8 cellular contexts compared by ENCODE assay signal in the genomic region with DNA sequence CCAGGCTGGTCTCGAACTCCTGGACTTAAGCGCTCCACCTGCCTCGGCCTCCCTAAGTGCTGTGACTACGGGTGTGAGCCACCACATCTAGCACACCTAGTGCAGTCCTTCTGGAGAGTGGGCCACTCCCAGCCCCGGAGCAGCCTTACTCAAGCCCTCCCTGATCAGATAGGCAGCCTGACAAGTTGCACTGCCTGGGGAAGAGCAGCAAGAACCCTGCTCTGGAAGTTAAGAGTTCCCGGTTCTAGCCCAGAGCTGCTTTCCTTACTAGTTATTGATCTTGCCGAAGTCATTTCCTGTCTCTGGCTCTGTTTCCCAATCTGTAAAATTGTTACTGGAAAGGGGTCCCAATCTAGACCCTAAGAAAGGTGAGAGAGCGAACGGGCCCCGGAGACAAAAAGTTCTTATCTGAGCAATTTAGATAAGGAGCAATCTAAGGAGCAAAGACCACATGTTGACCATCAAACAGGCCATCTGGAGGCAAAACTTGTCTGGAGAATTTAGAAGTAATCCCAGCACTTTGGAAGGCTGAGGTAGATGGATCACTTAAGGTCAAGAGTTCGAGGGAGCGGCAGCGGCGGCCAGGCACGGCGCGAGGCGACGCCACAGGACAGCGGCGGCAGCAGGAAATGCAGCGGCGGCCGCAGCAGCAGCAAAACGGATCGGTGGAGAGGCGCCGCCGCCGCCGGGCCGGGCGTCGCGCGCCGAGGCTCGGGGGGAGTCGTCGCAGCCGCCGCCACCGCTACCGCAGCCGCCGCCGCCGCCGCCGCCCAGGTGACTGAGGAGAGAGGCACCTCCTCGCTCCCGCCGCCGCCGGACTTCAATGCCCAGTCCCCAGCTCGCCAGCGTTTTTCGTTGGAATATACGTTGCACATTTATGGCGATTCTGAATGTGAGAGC. TPM values are rescaled to one million over a fixed set of nuclear protein-coding genes. Genes with fewer than 3 reads are reported as not detected.
DNase-seq lines count a peak whose midpoint lies in the region; ATAC-seq and TF ChIP-seq lines count a peak whose summit lies in the region.

No MANE protein-coding gene starts in this region.

- DNase-seq in AG04449 (ENCODE audit: low read depth, low spot score): no peak
- peak; percentile 32 for DNase-seq in NCI-H748 treated with DMSO at 0.1 percent for 48 hours (lab: John Stamatoyannopoulos, UW)
- DNase-seq in activated T-cell treated with anti-CD3 and anti-CD28 coated beads for 4 hours: peak; percentile 12
- no peak for DNase-seq in epithelial cell of proximal tubule (ENCODE audit: low read depth)
- DNase-seq in mucosa of gallbladder (ENCODE audit: low spot score): peak; percentile 61
- peak; percentile 67 for DNase-seq in superior temporal gyrus (ENCODE audit: extremely low spot score)
- DNase-seq in HuH-7.5 (ENCODE audit: low spot score): no peak

- TF ChIP-seq CTCF in AG04449 (IDR thresholded peaks at IDR 0.05; ENCODE audit: insufficient read depth, low read length, missing control alignments) (peak; percentile 57), epithelial cell of proximal tubule (conservative IDR thresholded peaks at IDR 0.05; ENCODE audit: low read depth, low read length) (peak; percentile 23)

- CTCF ChIA-PET in AG04449 (lab: Yijun Ruan, JAX): interaction anchor here (0.9 to 12.1 kb wide), 9 partner anchors 12 to 341 kb away, joined by 3 to 170 read pairs (median 5); no protein-coding TSS in a partner anchor

- ATAC-seq in GM18505 (IDR thresholded peaks at IDR 0.05; ENCODE audit: unreplicated experiment): no peak

- H3K4me3 ChIP-seq in AG04449 (ENCODE audit: low read depth, low read length): peak overlapping the region; percentile 54
- peak overlapping the region; percentile 59 for H3K4me3 ChIP-seq in epithelial cell of proximal tubule (ENCODE audit: low read depth, low read length)

- TF ChIP-seq POLR2A in GM18505 (IDR thresholded peaks at IDR 0.05; ENCODE audit: borderline replicate concordance, extremely low read depth, insufficient read depth, insufficient read length): peak; percentile 19

- POLR2A ChIA-PET in AG04449 (lab: Yijun Ruan, JAX): interaction anchor here (0.7 to 2.0 kb wide), 2 partner anchors 11 to 109 kb away, joined by 5 to 6 read pairs; partner anchors contain the start of gene CAVIN1

RNA-seq across cellular contexts. Expression of gene NAGLU, which starts 4.3 kb away (rescaled TPM):
- total RNA-seq in epithelial cell of proximal tubule (25.2 and 28.8 TPM in 2 replicates), mucosa of gallbladder (51.1 TPM)

RNA-seq across cellular contexts. Expression of gene HSD17B1, which starts 21.0 kb away (rescaled TPM):
- total RNA-seq in epithelial cell of proximal tubule (0.75 and 0.94 TPM in 2 replicates), mucosa of gallbladder (2.4 TPM)

RNA-seq across cellular contexts. Expression of gene COASY, which starts 30.2 kb away (rescaled TPM):
- 49.4 and 58.2 TPM in 2 replicates for total RNA-seq in epithelial cell of proximal tubule
- 84.1 TPM for total RNA-seq in mucosa of gallbladder

RNA-seq across cellular contexts. Expression of gene MLX, which starts 35.2 kb away (rescaled TPM):
- total RNA-seq in epithelial cell of proximal tubule (15.7 and 47.6 TPM in 2 replicates), mucosa of gallbladder (54.0 TPM)

RNA-seq across cellular contexts. Expression of gene PSMC3IP, which starts 45.8 kb away (rescaled TPM):
- 23.8 and 25.9 TPM in 2 replicates for total RNA-seq in epithelial cell of proximal tubule
- total RNA-seq in mucosa of gallbladder: 5.1 TPM

Comparison
In these comparisons a context has a peak if more than half of its experiments do, and no peak if none do; other contexts are left out.
1. DNase-seq: peak in NCI-H748 treated with DMSO at 0.1 percent for 48 hours (single experiment), activated T-cell treated with anti-CD3 and anti-CD28 coated beads for 4 hours (single experiment), mucosa of gallbladder (single experiment) and superior temporal gyrus (single experiment); none in AG04449 (single experiment), epithelial cell of proximal tubule (single experiment) and HuH-7.5 (single experiment).